In genomic region chr4:115790812-115791211, GRCh38 we compare ENCODE assay signal across 15 cellular contexts.
"Had no signal": no experiment of that assay in that cellular context is flagged by ENCODE, and none has a peak within 500 bp of the region (broad histone marks: within the 10 kb centered on the region; RNA-seq: fewer than 3 reads in every experiment).

No MANE protein-coding gene starts in this region.

- H3K27me3 Mint-ChIP-seq: activated naive CD4-positive, alpha-beta T cell treated with anti-CD3 and anti-CD28 coated beads, Interleukin-2, amount 50 U/mL, for 24 hours; brain; central memory CD8-positive, alpha-beta T cell; effector memory CD8-positive, alpha-beta T cell had no signal

- H3K4me3 Mint-ChIP-seq: activated naive CD4-positive, alpha-beta T cell treated with anti-CD3 and anti-CD28 coated beads, Interleukin-2, amount 50 U/mL, for 24 hours; brain; effector memory CD8-positive, alpha-beta T cell had no signal

- H3K4me1 ChIP-seq: lower lobe of right lung, thyroid gland, uterus had no signal

- H3K4me3 ChIP-seq: lower lobe of right lung, thyroid gland, uterus had no signal

- H3K9me3 Mint-ChIP-seq: activated naive CD4-positive, alpha-beta T cell treated with anti-CD3 and anti-CD28 coated beads, Interleukin-2, amount 50 U/mL, for 24 hours had no signal

- H3K27me3 ChIP-seq: neutrophil, thyroid gland, uterus had no signal

- H3K36me3 Mint-ChIP-seq: activated naive CD4-positive, alpha-beta T cell treated with anti-CD3 and anti-CD28 coated beads, Interleukin-2, amount 50 U/mL, for 24 hours; brain had no signal

- H3K36me3 ChIP-seq: lower lobe of right lung, neutrophil, thyroid gland, uterus had no signal

- H3K27ac Mint-ChIP-seq: activated naive CD4-positive, alpha-beta T cell treated with anti-CD3 and anti-CD28 coated beads, Interleukin-2, amount 50 U/mL, for 24 hours; brain; effector memory CD8-positive, alpha-beta T cell had no signal

- DNase-seq: activated CD4-positive, CD25-positive, alpha-beta regulatory T cell; activated effector memory CD4-positive, alpha-beta T cell treated with Interleukin-2 at 50 U/mL for 16 hours; amniotic stem cell; effector memory CD8-positive, alpha-beta T cell; erythroblast; lower lobe of right lung; midbrain; right cardiac atrium; small intestine; thyroid gland; uterus had no signal

- H3K9me3 ChIP-seq: lower lobe of right lung, neutrophil, thyroid gland, uterus had no signal

- H3K27ac ChIP-seq: lower lobe of right lung, neutrophil, thyroid gland, uterus had no signal

- ATAC-seq: effector memory CD8-positive, alpha-beta T cell; lower lobe of right lung; right cardiac atrium had no signal

- H3K4me1 Mint-ChIP-seq: activated naive CD4-positive, alpha-beta T cell treated with anti-CD3 and anti-CD28 coated beads, Interleukin-2, amount 50 U/mL, for 24 hours; brain; central memory CD8-positive, alpha-beta T cell had no signal
